31 cellular contexts compared by ENCODE assay signal in the genomic region with DNA sequence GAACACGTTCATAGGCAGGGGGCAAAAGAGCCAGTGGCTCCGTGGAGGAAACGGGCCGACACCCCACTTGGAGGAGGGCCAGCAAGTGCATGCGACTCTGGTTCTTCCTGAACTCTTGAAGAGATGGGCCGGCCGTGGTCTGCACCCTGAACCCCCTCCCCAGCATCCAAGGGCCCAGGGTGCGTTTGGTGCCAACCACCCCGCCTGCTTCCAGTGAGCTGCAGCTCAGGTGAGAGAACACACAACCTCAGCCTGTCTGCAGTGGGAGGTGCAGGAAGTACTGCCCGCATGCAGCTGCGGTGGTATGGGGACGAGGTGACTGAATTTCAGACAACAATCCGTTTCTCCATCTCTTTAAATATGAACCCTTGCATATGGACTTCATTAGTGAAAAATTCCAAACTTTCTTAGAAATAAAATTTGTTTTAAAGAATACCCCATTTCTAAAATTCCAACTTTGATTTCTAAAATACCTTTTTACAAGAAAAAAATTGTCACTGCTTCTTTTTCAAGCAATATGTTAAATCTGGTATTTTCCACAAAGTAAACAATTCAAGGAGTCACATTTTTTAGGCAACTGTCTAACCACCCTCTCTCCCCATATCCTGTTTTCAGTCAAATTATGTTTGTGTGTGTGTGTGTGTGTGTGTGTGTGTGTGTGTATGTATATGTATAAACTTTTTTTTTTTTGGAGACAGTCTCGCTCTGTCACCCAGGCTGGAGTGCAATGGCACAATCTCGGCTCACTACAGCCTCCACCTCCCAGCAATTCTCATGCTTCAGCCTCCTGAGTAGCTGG. TPM values are rescaled to one million over a fixed set of nuclear protein-coding genes. Genes with fewer than 3 reads are reported as not detected.
A peak's percentile ranks its signal among the peaks of the same experiment; 100 is the strongest.
DNase-seq lines count a peak whose midpoint lies in the region; ATAC-seq and TF ChIP-seq lines count a peak whose summit lies in the region.
"Had no signal": no experiment of that assay in that cellular context is flagged by ENCODE, and none has a peak within 500 bp of the region (broad histone marks: within the 10 kb centered on the region; RNA-seq: fewer than 3 reads in every experiment).

No MANE protein-coding gene starts in this region.

- peaks cover 29 to 46% (median 38%) of the 10 kb centered on the region in 11 experiments for H3K9me3 ChIP-seq in BLaER1 treated with 17β-estradiol and CSF1 and Interleukin-3, amounts not matched to agents 10 nM and 100 nM (replicated peaks in 1 of 11)
- H3K9me3 ChIP-seq in HEK293 (ENCODE audit: control insufficient read depth, insufficient read depth, low read depth, low read length) (no peaks in the 10 kb centered on the region), adrenal gland (replicated peaks in 1 of 3) (peaks cover 0 to 5% (median 0%) of the 10 kb centered on the region in 3 donors)
- H3K9me3 ChIP-seq: BE2C, HAP-1, SJCRH30 had no signal

- TF ChIP-seq CTCF in HEK293 (tag by site-specific recombination; IDR thresholded peaks at IDR 0.05) (no peak), adrenal gland (IDR thresholded peaks at IDR 0.05) (no peak)

- peaks cover 40% of the 10 kb centered on the region for H3K27me3 Mint-ChIP-seq in stimulated activated memory B cell treated with anti-CD40 and anti-IgM and Interleukin-4, amounts not matched to agents 10 μg/mL and 1 μg/mL and 100 μg/mL, for 72 hours

- H4K20me1 ChIP-seq in BLaER1 treated with 17β-estradiol and CSF1 and Interleukin-3, amounts not matched to agents 10 nM and 100 nM = no peaks in the 10 kb centered on the region

- no peak overlapping the region for H3K27ac ChIP-seq in BLaER1 treated with 17β-estradiol and CSF1 and Interleukin-3, amounts not matched to agents 10 nM and 100 nM
- H3K27ac ChIP-seq in HEK293 (ENCODE audit: extremely low read depth, low read depth, low read length) = 0 out of 2 replicates have a peak overlapping the region, but pooled peaks have one; percentile 16
- H3K27ac ChIP-seq in adrenal gland = no peak overlapping the region
- H3K27ac ChIP-seq: heart left ventricle, SJCRH30, VCaP had no signal

- H3K4me1 ChIP-seq in BLaER1 treated with 17β-estradiol and CSF1 and Interleukin-3, amounts not matched to agents 10 nM and 100 nM = peaks cover 16 to 36% (median 29%) of the 10 kb centered on the region in 10 experiments
- no peaks in the 10 kb centered on the region for H3K4me1 ChIP-seq in HEK293 (ENCODE audit: control insufficient read depth, insufficient read depth, low read length)
- H3K4me1 ChIP-seq in adrenal gland (replicated peaks in 1 of 2) = peaks cover 0 to 8% of the 10 kb centered on the region in 2 donors
- H3K4me1 ChIP-seq: BE2C, SJCRH30 had no signal

- H3K4me1 Mint-ChIP-seq in stimulated activated memory B cell treated with anti-CD40 and anti-IgM and Interleukin-4, amounts not matched to agents 10 μg/mL and 1 μg/mL and 100 μg/mL, for 72 hours = peaks cover 8% of the 10 kb centered on the region
- H3K4me1 Mint-ChIP-seq: activated CD4-positive, alpha-beta T cell treated with anti-CD3 and anti-CD28 coated beads for 36 hours had no signal

- peaks cover 0 to 12% (median 0%) of the 10 kb centered on the region in 11 experiments; a peak in 3 of 22 replicates for H3K36me3 ChIP-seq in BLaER1 treated with 17β-estradiol and CSF1 and Interleukin-3, amounts not matched to agents 10 nM and 100 nM
- H3K36me3 ChIP-seq in HEK293 (ENCODE audit: control insufficient read depth in 2 of 2, insufficient read depth in 1 of 2, low read length in 2 of 2) = no peaks in the 10 kb centered on the region
- no peaks in the 10 kb centered on the region for H3K36me3 ChIP-seq in adrenal gland (replicated peaks in 1 of 2)
- H3K36me3 ChIP-seq: BE2C, HAP-1, heart left ventricle, SJCRH30 had no signal

- CTCF ChIA-PET in HEK293 (lab: Yijun Ruan, JAX) = interaction anchor here (0.8 to 1.4 kb wide), 2 partner anchors 11 to 33 kb away, joined by 3 to 5 read pairs; no protein-coding TSS in a partner anchor

- intact Hi-C loops in adrenal gland (cut with DNase I) = no loop called here

- no peaks in the 10 kb centered on the region for H3K36me3 Mint-ChIP-seq in stimulated activated memory B cell treated with anti-CD40 and anti-IgM and Interleukin-4, amounts not matched to agents 10 μg/mL and 1 μg/mL and 100 μg/mL, for 72 hours

- WGBS in adrenal gland, 4 donors = 78 to 83% (median 81%) methylated on average over 14 to 15 of the region's 15 CpGs

- peaks cover 14% of the 10 kb centered on the region for H3K9me3 Mint-ChIP-seq in stimulated activated memory B cell treated with anti-CD40 and anti-IgM and Interleukin-4, amounts not matched to agents 10 μg/mL and 1 μg/mL and 100 μg/mL, for 72 hours

- no peak overlapping the region for H3K27ac Mint-ChIP-seq in stimulated activated memory B cell treated with anti-CD40 and anti-IgM and Interleukin-4, amounts not matched to agents 10 μg/mL and 1 μg/mL and 100 μg/mL, for 72 hours
- H3K27ac Mint-ChIP-seq: activated CD4-positive, alpha-beta T cell treated with anti-CD3 and anti-CD28 coated beads for 36 hours; naive B cell had no signal

- peak; percentile 8 for ATAC-seq in stimulated activated memory B cell treated with anti-CD40 and anti-IgM and Interleukin-4, amounts not matched to agents 10 μg/mL and 1 μg/mL and 100 μg/mL, for 72 hours
- ATAC-seq in HG03354 (IDR thresholded peaks at IDR 0.05; ENCODE audit: poor library complexity, severe bottlenecking, unreplicated experiment) (no peak), HG03565 (IDR thresholded peaks at IDR 0.05; ENCODE audit: unreplicated experiment) (no peak)
- ATAC-seq: activated CD4-positive, alpha-beta T cell treated with anti-CD3 and anti-CD28 coated beads for 36 hours; esophagus mucosa; heart left ventricle had no signal

- peak overlapping the region in 10 of 11 experiments; percentile 71 to 91 (median 83); a peak in 18 of 22 replicates for H3K4me2 ChIP-seq in BLaER1 treated with 17β-estradiol and CSF1 and Interleukin-3, amounts not matched to agents 10 nM and 100 nM

- TF ChIP-seq POLR2A in adrenal gland (IDR thresholded peaks at IDR 0.05) = no peak

- POLR2A ChIA-PET in HEK293 (lab: Yijun Ruan, JAX) = no interaction called here

- DNase-seq in fibroblast of peridontal ligament (ENCODE audit: extremely low read depth) (peak; percentile 37), adrenal gland (no peak)
- DNase-seq: ACHN; activated CD4-positive, alpha-beta T cell treated with anti-CD3 and anti-CD28 coated beads for 36 hours; activated gamma-delta T cell treated with Interleukin-2 at 50 U/mL for 16 hours; activated T-cell treated with anti-CD3 and anti-CD28 coated beads, Interleukin-2, amount 50 U/mL, for 48 hours; BE2C; caudate nucleus; foreskin melanocyte; GDM1; Kasumi-1; midbrain; naive B cell; NCI-H1436; NCI-H446 treated with DMSO at 0.1 percent for 48 hours; NCI-H774; nucleus accumbens; SJCRH30; stimulated activated CD4-positive, alpha-beta T cell treated with anti-CD3 and anti-CD28 coated beads, Interleukin-4, amount 100 ng/mL, for 24 hours; substantia nigra; SW 1271; T1000 had no signal

- H3K9ac ChIP-seq in BLaER1 treated with 17β-estradiol and CSF1 and Interleukin-3, amounts not matched to agents 10 nM and 100 nM = no peak overlapping the region

- no peaks in the 10 kb centered on the region for H3K27me3 ChIP-seq in BLaER1 treated with 17β-estradiol and CSF1 and Interleukin-3, amounts not matched to agents 10 nM and 100 nM
- H3K27me3 ChIP-seq in adrenal gland = no peaks in the 10 kb centered on the region
- H3K27me3 ChIP-seq: BE2C, SJCRH30 had no signal

- no peak overlapping the region for H3K4me3 Mint-ChIP-seq in stimulated activated memory B cell treated with anti-CD40 and anti-IgM and Interleukin-4, amounts not matched to agents 10 μg/mL and 1 μg/mL and 100 μg/mL, for 72 hours
- H3K4me3 Mint-ChIP-seq: activated CD4-positive, alpha-beta T cell treated with anti-CD3 and anti-CD28 coated beads for 36 hours had no signal

- no peak overlapping the region for H3K4me3 ChIP-seq in BLaER1 treated with 17β-estradiol and CSF1 and Interleukin-3, amounts not matched to agents 10 nM and 100 nM
- H3K4me3 ChIP-seq in HEK293 (ENCODE audit: low read depth, low read length) (no peak overlapping the region), adrenal gland (no peak overlapping the region)
- H3K4me3 ChIP-seq: HAP-1, heart left ventricle, SJCRH30 had no signal

TF ChIP-seq in HEK293, 187 proteins besides CTCF, POLR2A, EP300 and RAD21:
- no peak for TF ChIP-seq ZNF24 (tag by site-specific recombination; IDR thresholded peaks at IDR 0.05)
- TF ChIP-seq RBAK (tag by site-specific recombination; IDR thresholded peaks at IDR 0.05) = no peak

RNA-seq across cellular contexts. Expression of a gene that starts 59.1 kb away (rescaled TPM):
- total RNA-seq in adrenal gland = 10 to 100 TPM in 5 of 8 donors, 1 to 10 TPM in 3; 8.1 to 18.3 (median 14.0) TPM
- polyA plus RNA-seq in adrenal gland = 10 to 100 TPM in 1 of 3 donors, 1 to 10 TPM in 2; 4.7 to 10.5 (median 5.2) TPM
